Comparison of ENCODE assay signal across 9 cellular contexts in the genomic region with DNA sequence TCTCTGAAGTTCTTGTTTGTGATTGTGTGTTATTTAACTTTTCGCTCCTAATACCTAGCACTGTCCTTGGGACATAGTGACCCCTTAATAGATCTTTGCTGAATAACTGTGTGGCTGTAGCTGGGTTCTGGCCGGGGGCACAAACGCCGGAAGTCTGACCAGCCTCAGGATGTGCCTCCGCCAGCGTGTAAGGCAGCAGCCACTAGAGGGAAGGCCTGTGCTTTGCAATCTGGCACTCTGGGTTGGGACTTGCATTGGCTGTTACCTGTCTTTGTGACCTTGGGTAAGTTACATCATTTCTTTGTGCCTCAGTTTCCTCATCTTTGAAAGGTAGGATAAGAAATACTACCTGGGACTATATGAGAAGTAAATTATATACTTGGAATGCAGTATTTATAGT.
DNase-seq lines count a peak whose midpoint lies in the region; TF ChIP-seq lines count a peak whose summit lies in the region.
"Had no signal": no experiment of that assay in that cellular context is flagged by ENCODE, and none has a peak within 500 bp of the region (broad histone marks: within the 10 kb centered on the region; RNA-seq: fewer than 3 reads in every experiment).

No MANE protein-coding gene starts in this region.

- no peak for TF ChIP-seq POLR2A in stomach (IDR thresholded peaks at IDR 0.05)

- peaks cover 4% of the 10 kb centered on the region for H3K36me3 Mint-ChIP-seq in T-helper 2 cell treated with Interferon-gamma antibody and Interleukin-4, amounts not matched to agents 5 μg/mL and 100 μg/mL, for 36 hours (ENCODE audit: low read depth)
- peaks cover 16% of the 10 kb centered on the region for H3K36me3 Mint-ChIP-seq in activated CD4-positive, alpha-beta memory T cell treated with anti-CD3 and anti-CD28 coated beads, Interleukin-2, amount 10 ng/mL, durations not matched to agents 7 days and 5 days (ENCODE audit: low read depth)

- H3K27me3 ChIP-seq in cardiac muscle cell = no peaks in the 10 kb centered on the region
- H3K27me3 ChIP-seq in stomach = no peaks in the 10 kb centered on the region

- peak overlapping the region; percentile 79 for H3K27ac ChIP-seq in cardiac muscle cell
- H3K27ac ChIP-seq in stomach = peak overlapping the region in 3 of 5 donors; percentile 37 to 61 (median 39)
- H3K27ac ChIP-seq: epithelial cell of prostate had no signal

- peaks cover 3% of the 10 kb centered on the region for H3K36me3 ChIP-seq in cardiac muscle cell
- H3K36me3 ChIP-seq in stomach = peaks cover 4 to 52% (median 34%) of the 10 kb centered on the region in 4 donors

- no peak for TF ChIP-seq EP300 in stomach (IDR thresholded peaks at IDR 0.05)

- no peaks in the 10 kb centered on the region for H3K9me3 Mint-ChIP-seq in T-helper 2 cell treated with Interferon-gamma antibody and Interleukin-4, amounts not matched to agents 5 μg/mL and 100 μg/mL, for 36 hours
- no peaks in the 10 kb centered on the region for H3K9me3 Mint-ChIP-seq in activated CD4-positive, alpha-beta memory T cell treated with anti-CD3 and anti-CD28 coated beads, Interleukin-2, amount 10 ng/mL, durations not matched to agents 7 days and 5 days

- H3K9me3 ChIP-seq in cardiac muscle cell (ENCODE audit: low read depth) = no peaks in the 10 kb centered on the region
- H3K9me3 ChIP-seq in stomach = no peaks in the 10 kb centered on the region

- CTCF ChIA-PET in activated CD4-positive, alpha-beta memory T cell treated with anti-CD3 and anti-CD28 coated beads, Interleukin-2, amount 10 ng/mL, durations not matched to agents 7 days and 5 days (lab: Charles Lee) = no interaction called here

- POLR2A ChIA-PET in activated CD4-positive, alpha-beta memory T cell treated with anti-CD3 and anti-CD28 coated beads, Interleukin-2, amount 10 ng/mL, durations not matched to agents 7 days and 5 days (lab: Charles Lee) = no interaction called here

- H3K4me1 Mint-ChIP-seq in T-helper 2 cell treated with Interferon-gamma antibody and Interleukin-4, amounts not matched to agents 5 μg/mL and 100 μg/mL, for 36 hours (ENCODE audit: low read depth) = peaks cover 22% of the 10 kb centered on the region
- H3K4me1 Mint-ChIP-seq in activated CD4-positive, alpha-beta memory T cell treated with anti-CD3 and anti-CD28 coated beads, Interleukin-2, amount 10 ng/mL, durations not matched to agents 7 days and 5 days = peaks cover 19% of the 10 kb centered on the region

- intact Hi-C loops in stomach (cut with DNase I; ENCODE audit: low total_unique reads) = no loop called here

- H3K4me1 ChIP-seq in cardiac muscle cell (ENCODE audit: low read depth) = peaks cover 52% of the 10 kb centered on the region
- peaks cover 0 to 67% (median 27%) of the 10 kb centered on the region in 4 donors for H3K4me1 ChIP-seq in stomach

- no peaks in the 10 kb centered on the region for H3K27me3 Mint-ChIP-seq in T-helper 2 cell treated with Interferon-gamma antibody and Interleukin-4, amounts not matched to agents 5 μg/mL and 100 μg/mL, for 36 hours (ENCODE audit: low read depth)
- H3K27me3 Mint-ChIP-seq in activated CD4-positive, alpha-beta memory T cell treated with anti-CD3 and anti-CD28 coated beads, Interleukin-2, amount 10 ng/mL, durations not matched to agents 7 days and 5 days = no peaks in the 10 kb centered on the region

- H3K27ac Mint-ChIP-seq in T-helper 2 cell treated with Interferon-gamma antibody and Interleukin-4, amounts not matched to agents 5 μg/mL and 100 μg/mL, for 36 hours = no peak overlapping the region
- no peak overlapping the region for H3K27ac Mint-ChIP-seq in activated CD4-positive, alpha-beta memory T cell treated with anti-CD3 and anti-CD28 coated beads, Interleukin-2, amount 10 ng/mL, durations not matched to agents 7 days and 5 days

- 70 to 91% (median 79%) methylated on average over 6 of the region's 6 CpGs for WGBS in stomach, 5 donors

- TF ChIP-seq CTCF in LNCAP (IDR thresholded peaks at IDR 0.05) (peak; percentile 44; the same call in 1 of the 2 replicates), cardiac muscle cell (IDR thresholded peaks at IDR 0.05; ENCODE audit: low read depth, low read length) (peak; percentile 24), stomach (IDR thresholded peaks at IDR 0.05) (peak in 4 of 7 experiments; percentile 11 to 35 (median 28))

- no peak overlapping the region for H3K4me3 ChIP-seq in cardiac muscle cell
- no peak overlapping the region for H3K4me3 ChIP-seq in stomach

- no peak overlapping the region for H3K4me3 Mint-ChIP-seq in T-helper 2 cell treated with Interferon-gamma antibody and Interleukin-4, amounts not matched to agents 5 μg/mL and 100 μg/mL, for 36 hours
- H3K4me3 Mint-ChIP-seq in activated CD4-positive, alpha-beta memory T cell treated with anti-CD3 and anti-CD28 coated beads, Interleukin-2, amount 10 ng/mL, durations not matched to agents 7 days and 5 days = no peak overlapping the region

- peak; percentile 21 for DNase-seq in DMS 273 (lab: John Stamatoyannopoulos, UW; ENCODE audit: unreplicated experiment)
- no peak for DNase-seq in DMS 273 treated with DMSO at 0.1 percent for 48 hours (lab: John Stamatoyannopoulos, UW)
- peak in 1 of 2 donors; percentile 31 for DNase-seq in cardiac muscle cell (ENCODE audit: low read depth in 1 of 2, low spot score in 1 of 2)
- no peak for DNase-seq in stomach
- no peak for DNase-seq in T-helper 2 cell treated with Interferon-gamma antibody and Interleukin-4, amounts not matched to agents 5 μg/mL and 100 μg/mL, for 36 hours (ENCODE audit: low spot score)
- no peak for DNase-seq in cerebellar nuclear complex (lab: John Stamatoyannopoulos, UW)
- no peak for DNase-seq in activated CD4-positive, alpha-beta memory T cell treated with anti-CD3 and anti-CD28 coated beads, Interleukin-2, amount 10 ng/mL, durations not matched to agents 7 days and 5 days
